1 cellular context compared by ENCODE assay signal in the genomic region with DNA sequence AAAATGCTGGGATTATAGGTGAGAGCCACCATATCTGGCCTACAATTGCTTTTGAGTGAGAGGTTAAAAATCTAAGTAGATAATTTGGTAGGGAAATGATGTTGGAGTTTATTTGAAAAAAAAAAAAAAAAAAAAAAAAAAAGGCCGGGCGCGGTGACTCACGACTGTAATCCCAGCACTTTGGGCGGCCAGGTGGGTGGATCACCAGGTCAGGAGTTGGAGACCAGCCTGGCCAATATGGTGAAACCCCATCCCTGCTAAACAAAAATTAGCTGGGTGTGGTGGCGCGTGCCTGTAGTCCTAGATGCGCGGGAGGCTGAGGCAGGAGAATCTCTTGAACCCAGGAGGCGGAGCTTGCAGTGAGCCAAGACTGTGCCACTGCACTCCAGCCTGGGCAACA. TPM values are rescaled to one million over a fixed set of nuclear protein-coding genes. Genes with fewer than 3 reads are reported as not detected.
"Had no signal": no experiment of that assay in that cellular context is flagged by ENCODE, and none has a peak within 500 bp of the region (broad histone marks: within the 10 kb centered on the region; RNA-seq: fewer than 3 reads in every experiment).

No MANE protein-coding gene starts in this region.

RNA-seq across cellular contexts. Expression of gene TRIM7, which starts 9.2 kb away (rescaled TPM):
- total RNA-seq: smooth muscle cell had no signal
- polyA plus RNA-seq: smooth muscle cell had no signal
